ENCODE assay signal across 8 cellular contexts in genomic region chr4:88792268-88792781, GRCh38.
A peak's percentile ranks its signal among the peaks of the same experiment; 100 is the strongest.
DNase-seq lines count a peak whose midpoint lies in the region; ATAC-seq and TF ChIP-seq lines count a peak whose summit lies in the region.

No MANE protein-coding gene starts in this region.

- peak; percentile 75 for ATAC-seq in GM19438 (IDR thresholded peaks at IDR 0.05; ENCODE audit: low read depth, unreplicated experiment)
- ATAC-seq in HG03457 (IDR thresholded peaks at IDR 0.05; ENCODE audit: unreplicated experiment) = peak; percentile 84
- ATAC-seq in GM19397 (IDR thresholded peaks at IDR 0.05; ENCODE audit: unreplicated experiment) = no peak

- H3K27me3 ChIP-seq in mammary epithelial cell (ENCODE audit: insufficient read depth, low read length) = no peaks in the 10 kb centered on the region

- DNase-seq in AG08395 (ENCODE audit: low spot score) = peak; percentile 58
- peak; percentile 96 for DNase-seq in mammary epithelial cell
- peak; percentile 80 for DNase-seq in pons (ENCODE audit: low spot score)
- no peak for DNase-seq in COLO668 (lab: John Stamatoyannopoulos, UW; ENCODE audit: unreplicated experiment)
- no peak for DNase-seq in NK-92 (lab: John Stamatoyannopoulos, UW; ENCODE audit: unreplicated experiment)

- in situ Hi-C loops in mammary epithelial cell (cut with MboI; ENCODE audit: low sequenced_read_pairs in 2 of 2) = no loop called here

- dilution Hi-C loops in mammary epithelial cell (cut with HindIII; ENCODE audit: low sequenced_read_pairs) = no loop called here

- no peak overlapping the region for H3K4me3 ChIP-seq in mammary epithelial cell (replicated peaks in 1 of 3; ENCODE audit: insufficient read depth in 1 of 3, low read depth in 2 of 3, low read length in 3 of 3)

- H3K9me3 ChIP-seq in mammary epithelial cell (replicated peaks; ENCODE audit: insufficient read depth, low read length) = no peaks in the 10 kb centered on the region

- H2AFZ ChIP-seq in mammary epithelial cell (ENCODE audit: low read depth, low read length) = peak overlapping the region; percentile 18

- peak overlapping the region; percentile 94 for H3K27ac ChIP-seq in mammary epithelial cell (ENCODE audit: insufficient read depth, low read depth, low read length)

- H3K4me2 ChIP-seq in mammary epithelial cell (ENCODE audit: insufficient read depth, low read depth, low read length) = peak overlapping the region; percentile 56

- CTCF ChIA-PET in mammary epithelial cell (lab: Charles Lee; ENCODE audit: low non-redundant PET) = interaction anchor here (0.7 kb wide), 1 partner anchor 573 kb away, joined by 4 read pairs; no protein-coding TSS in a partner anchor

- peak overlapping the region; percentile 55 for H3K9ac ChIP-seq in mammary epithelial cell (ENCODE audit: insufficient read depth, low read length)

- H3K4me1 ChIP-seq in mammary epithelial cell (ENCODE audit: insufficient read depth, low read length) = peaks cover 30% of the 10 kb centered on the region

- H3K36me3 ChIP-seq in mammary epithelial cell (ENCODE audit: insufficient read depth, low read length) = no peaks in the 10 kb centered on the region

- no TSS peak for BruUV-seq in mammary epithelial cell (replicated peaks; lab: Mats Ljungman, UMichigan)

- TF ChIP-seq CTCF in mammary epithelial cell (conservative IDR thresholded peaks at IDR 0.05 in 1 of 2, IDR thresholded peaks at IDR 0.05 in 1 of 2; ENCODE audit: extremely low read depth in 1 of 2, insufficient read depth in 1 of 2, low read depth in 1 of 2, low read length in 2 of 2) = no peak

- 0% methylated on average over 1 of the region's 1 CpG for WGBS in mammary epithelial cell (ENCODE audit: low coverage, missing lambda C conversion rate)

- H4K20me1 ChIP-seq in mammary epithelial cell (ENCODE audit: insufficient read depth, low read length) = no peaks in the 10 kb centered on the region

- intact Hi-C loops in mammary epithelial cell (cut with micrococcal nuclease) = no loop called here

- no peaks in the 10 kb centered on the region for H3K79me2 ChIP-seq in mammary epithelial cell (ENCODE audit: insufficient read depth, low read length)

Comparison
In these comparisons a context has a peak if more than half of its experiments do, and no peak if none do; other contexts are left out.
1. DNase-seq: peak in AG08395 (single experiment), mammary epithelial cell (single experiment) and pons (single experiment); none in COLO668 (single experiment) and NK-92 (single experiment).